8 cellular contexts compared by ENCODE assay signal in genomic region chr3:153291052-153291689, GRCh38.
A peak's percentile ranks its signal among the peaks of the same experiment; 100 is the strongest.
DNase-seq lines count a peak whose midpoint lies in the region; ATAC-seq and TF ChIP-seq lines count a peak whose summit lies in the region.
"Had no signal": no experiment of that assay in that cellular context is flagged by ENCODE, and none has a peak within 500 bp of the region (broad histone marks: within the 10 kb centered on the region; RNA-seq: fewer than 3 reads in every experiment).

No MANE protein-coding gene starts in this region.

- no peak overlapping the region for H4K8ac ChIP-seq in IMR-90 (ENCODE audit: low read depth in 2 of 2, low read length in 2 of 2)

- no peak overlapping the region for H4K91ac ChIP-seq in IMR-90 (ENCODE audit: insufficient read depth, low read depth, low read length)

- dilution Hi-C loops in IMR-90 (cut with HindIII; ENCODE audit: low sequenced_read_pairs, unreplicated experiment) = no loop called here

- no peak overlapping the region for H2BK20ac ChIP-seq in IMR-90 (ENCODE audit: low read depth, low read length)

- no peak overlapping the region for H2BK5ac ChIP-seq in IMR-90 (ENCODE audit: low read depth, low read length, poor library complexity, severe bottlenecking)

- no peak overlapping the region for H3K4me2 ChIP-seq in IMR-90 (ENCODE audit: low read depth, low read length)

- no peak overlapping the region for H2AK5ac ChIP-seq in IMR-90 (ENCODE audit: low read depth, low read length)

- peaks cover 30% of the 10 kb centered on the region for H3K4me1 Mint-ChIP-seq in activated CD8-positive, alpha-beta T cell treated with anti-CD3 and anti-CD28 coated beads, Interleukin-2, amount 10 ng/mL, durations not matched to agents 7 days and 5 days (ENCODE audit: low read depth)

- no peak overlapping the region; the same call in 2 of the 3 replicates for H2BK15ac ChIP-seq in IMR-90 (ENCODE audit: low read depth, low read length)

- ATAC-seq in GM18498 (IDR thresholded peaks at IDR 0.05; ENCODE audit: unreplicated experiment) (peak; percentile 75), IMR-90 (ENCODE audit: low read depth) (no peak), left lobe of liver (peak; percentile 60)
- ATAC-seq in activated CD8-positive, alpha-beta T cell treated with anti-CD3 and anti-CD28 coated beads, Interleukin-2, amount 10 ng/mL, durations not matched to agents 7 days and 5 days = peak; percentile 44

- H3K4me3 ChIP-seq in IMR-90 (ENCODE audit: insufficient read depth, low read depth, low read length) = no peak overlapping the region

- H2AK9ac ChIP-seq in IMR-90 (replicated peaks; ENCODE audit: low read depth, low read length, poor library complexity) = no peak overlapping the region

- H3K14ac ChIP-seq in IMR-90 (replicated peaks; ENCODE audit: low read depth, low read length) = no peak overlapping the region

- no peaks in the 10 kb centered on the region for H4K20me1 ChIP-seq in IMR-90 (ENCODE audit: insufficient read depth, low read length)

- no peak overlapping the region for H3K56ac ChIP-seq in IMR-90 (ENCODE audit: extremely low read depth, insufficient read depth, low read length)

- H3K4ac ChIP-seq in IMR-90 (ENCODE audit: low read depth, low read length) = no peak overlapping the region

- no peaks in the 10 kb centered on the region for H3K36me3 Mint-ChIP-seq in activated CD8-positive, alpha-beta T cell treated with anti-CD3 and anti-CD28 coated beads, Interleukin-2, amount 10 ng/mL, durations not matched to agents 7 days and 5 days (ENCODE audit: low read depth)

- WGBS in IMR-90 (ENCODE audit: extremely low coverage in 2 of 2, insufficient read length in 1 of 2), 2 experiments = 100% methylated on average over 1 of the region's 3 CpGs; no CpG with 5 or more reads in 1 of the 2 experiments

- no peak overlapping the region for H3K9ac ChIP-seq in IMR-90 (ENCODE audit: low read depth, low read length)

- no peak overlapping the region for H2BK120ac ChIP-seq in IMR-90 (ENCODE audit: low read depth, low read length)

- H4K5ac ChIP-seq in IMR-90 (ENCODE audit: low read depth, low read length) = no peak overlapping the region; the same call in 1 of the 2 replicates

- TF ChIP-seq POLR2A in IMR-90 (IDR thresholded peaks at IDR 0.05; ENCODE audit: low read depth, low read length) = no peak

- H3K9me3 ChIP-seq in IMR-90 (ENCODE audit: control insufficient read depth, insufficient read depth, low read length) = no peaks in the 10 kb centered on the region

- TF ChIP-seq CTCF in IMR-90 (conservative IDR thresholded peaks at IDR 0.05; ENCODE audit: low read depth, low read length) = peak; percentile 41

- no peak overlapping the region; the same call in 1 of the 2 replicates for H3K18ac ChIP-seq in IMR-90 (ENCODE audit: low read depth, low read length)

- no peak for DNase-seq in IMR-90
- DNase-seq in activated CD8-positive, alpha-beta T cell treated with anti-CD3 and anti-CD28 coated beads, Interleukin-2, amount 10 ng/mL, durations not matched to agents 7 days and 5 days = no peak
- no peak for DNase-seq in left lobe of liver (ENCODE audit: low spot score)
- DNase-seq in NCI-H2029 (lab: John Stamatoyannopoulos, UW) = no peak
- no peak for DNase-seq in mucosa of gallbladder (ENCODE audit: low spot score)
- no peak for DNase-seq in KG1 (lab: John Stamatoyannopoulos, UW)

- no peaks in the 10 kb centered on the region for H3K79me1 ChIP-seq in IMR-90 (ENCODE audit: low read depth in 1 of 2, low read length in 2 of 2)

- no peaks in the 10 kb centered on the region for H3K9me1 ChIP-seq in IMR-90 (ENCODE audit: insufficient read depth, low read length)

- 0 out of 2 replicates have a peak, but pooled peaks cover 2% of the 10 kb centered on the region for H3K4me1 ChIP-seq in IMR-90 (ENCODE audit: control insufficient read depth, insufficient read depth, low read length)

- H3K36me3 ChIP-seq in IMR-90 (ENCODE audit: control insufficient read depth, insufficient read depth, low read length) = no peaks in the 10 kb centered on the region

- H3K27ac ChIP-seq in IMR-90 (ENCODE audit: insufficient read depth, low read length) = no peak overlapping the region

- H3K23ac ChIP-seq in IMR-90 (ENCODE audit: low read depth, low read length) = no peak overlapping the region

- H3K9me3 Mint-ChIP-seq in activated CD8-positive, alpha-beta T cell treated with anti-CD3 and anti-CD28 coated beads, Interleukin-2, amount 10 ng/mL, durations not matched to agents 7 days and 5 days (ENCODE audit: insufficient read depth) = no peaks in the 10 kb centered on the region
- H3K9me3 Mint-ChIP-seq: T-helper 1 cell treated with Interleukin-12 subunit alpha and Interleukin-12 subunit beta and Interleukin-4 antibody, amounts not matched to agents 30 μg/mL and 1 μg/mL, for 36 hours had no signal

- H3K27ac Mint-ChIP-seq in activated CD8-positive, alpha-beta T cell treated with anti-CD3 and anti-CD28 coated beads, Interleukin-2, amount 10 ng/mL, durations not matched to agents 7 days and 5 days = no peak overlapping the region
- H3K27ac Mint-ChIP-seq: T-helper 1 cell treated with Interleukin-12 subunit alpha and Interleukin-12 subunit beta and Interleukin-4 antibody, amounts not matched to agents 30 μg/mL and 1 μg/mL, for 36 hours had no signal

- CTCF ChIA-PET in IMR-90 (lab: Yijun Ruan, JAX) = interaction anchor here (0.8 to 1.5 kb wide), 5 partner anchors 16 to 130 kb away, joined by 3 to 5 read pairs (median 4); no protein-coding TSS in a partner anchor
- CTCF ChIA-PET in activated CD8-positive, alpha-beta T cell treated with anti-CD3 and anti-CD28 coated beads, Interleukin-2, amount 10 ng/mL, durations not matched to agents 7 days and 5 days (lab: Charles Lee) = interaction anchor here (1.0 to 2.0 kb wide), 12 partner anchors 8 to 478 kb away, joined by 3 to 23 read pairs (median 4); no protein-coding TSS in a partner anchor

- no TSS peak for BruUV-seq in IMR-90 (replicated peaks; lab: Mats Ljungman, UMichigan)

- no peaks in the 10 kb centered on the region for H3K27me3 Mint-ChIP-seq in activated CD8-positive, alpha-beta T cell treated with anti-CD3 and anti-CD28 coated beads, Interleukin-2, amount 10 ng/mL, durations not matched to agents 7 days and 5 days (ENCODE audit: low read depth)

- POLR2A ChIA-PET in IMR-90 (lab: Charles Lee; ENCODE audit: unreplicated experiment) = no interaction called here
- POLR2A ChIA-PET in activated CD8-positive, alpha-beta T cell treated with anti-CD3 and anti-CD28 coated beads, Interleukin-2, amount 10 ng/mL, durations not matched to agents 7 days and 5 days (lab: Charles Lee) = no interaction called here

- H2AFZ ChIP-seq in IMR-90 (replicated peaks; ENCODE audit: low read length, poor library complexity) = no peak overlapping the region

- no peak overlapping the region for H3K4me3 Mint-ChIP-seq in activated CD8-positive, alpha-beta T cell treated with anti-CD3 and anti-CD28 coated beads, Interleukin-2, amount 10 ng/mL, durations not matched to agents 7 days and 5 days
- H3K4me3 Mint-ChIP-seq: T-helper 1 cell treated with Interleukin-12 subunit alpha and Interleukin-12 subunit beta and Interleukin-4 antibody, amounts not matched to agents 30 μg/mL and 1 μg/mL, for 36 hours had no signal

- peak; percentile 33; the same call in 1 of the 2 replicates for TF ChIP-seq RAD21 in IMR-90 (IDR thresholded peaks at IDR 0.05; ENCODE audit: low read length)

- intact Hi-C loops in IMR-90 (cut with micrococcal nuclease) = no loop called here

- no peaks in the 10 kb centered on the region for H3K27me3 ChIP-seq in IMR-90 (ENCODE audit: control insufficient read depth, insufficient read depth, low read length)

- in situ Hi-C loops in IMR-90 (cut with MboI; ENCODE audit: low sequenced_read_pairs) = no loop called here

TF ChIP-seq in IMR-90, 13 proteins besides CTCF, POLR2A, EP300 and RAD21:
- TF ChIP-seq SMC3 (IDR thresholded peaks at IDR 0.05; ENCODE audit: low read depth, low read length) = peak; percentile 20; the same call in 1 of the 2 replicates
- no peak for TF ChIP-seq NFE2L2 (IDR thresholded peaks at IDR 0.05; ENCODE audit: low read depth, low read length)
- TF ChIP-seq CEBPB (IDR thresholded peaks at IDR 0.05; ENCODE audit: low read depth, low read length) = 0 out of 2 replicates have a peak, but pooled peaks have one; percentile 9
